In genomic region chr5:60590172-60590571, GRCh38 we compare ENCODE assay signal across 9 cellular contexts.
"Had no signal": no experiment of that assay in that cellular context is flagged by ENCODE, and none has a peak within 500 bp of the region (broad histone marks: within the 10 kb centered on the region; RNA-seq: fewer than 3 reads in every experiment).

No MANE protein-coding gene starts in this region.

- H3K4me1 Mint-ChIP-seq: H9 had no signal

- H3K27me3 Mint-ChIP-seq: IgD-negative memory B cell had no signal

- H3K27ac Mint-ChIP-seq: GM23338, H9, IgD-negative memory B cell had no signal

- H3K27ac ChIP-seq: KMS-11 had no signal

- H3K9me3 Mint-ChIP-seq: GM23338, H9, IgD-negative memory B cell had no signal

- FAIRE-seq: H1, H54, HTR-8/SVneo had no signal

- H3K4me3 Mint-ChIP-seq: GM23338, H9, IgD-negative memory B cell had no signal

- DNase-seq: H9, HCEC 1CT, KBM-7 had no signal

- ATAC-seq: GM23338 had no signal
